Comparison of ENCODE assay signal across 19 cellular contexts in the genomic region with DNA sequence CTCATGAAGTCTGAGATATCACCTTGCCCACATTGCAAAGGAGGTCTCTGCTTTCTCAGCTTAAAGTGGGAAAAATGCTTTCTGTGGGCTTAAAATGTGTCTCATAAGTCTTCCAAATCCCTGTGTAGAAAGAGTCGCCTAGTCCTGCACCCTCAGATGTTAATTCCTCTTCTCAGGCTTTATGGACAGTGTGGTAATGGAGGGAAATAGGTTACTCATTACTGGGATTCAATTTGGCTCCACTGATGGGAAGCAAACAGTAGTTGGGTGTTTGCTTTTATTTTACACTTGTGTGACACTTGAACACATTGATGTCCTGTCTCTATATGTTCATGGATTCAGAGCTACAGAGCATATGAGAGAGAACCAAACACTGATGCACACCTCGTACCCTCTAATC.
"Had no signal": no experiment of that assay in that cellular context is flagged by ENCODE, and none has a peak within 500 bp of the region (broad histone marks: within the 10 kb centered on the region; RNA-seq: fewer than 3 reads in every experiment).

No MANE protein-coding gene starts in this region.

- H3K36me3 Mint-ChIP-seq: activated naive CD4-positive, alpha-beta T cell treated with anti-CD3 and anti-CD28 coated beads, Interleukin-2, amount 50 U/mL, for 24 hours; natural killer cell; stimulated activated memory B cell treated with anti-CD40 and anti-IgM and Interleukin-4, amounts not matched to agents 10 μg/mL and 1 μg/mL and 100 μg/mL, for 72 hours had no signal

- H3K4me3 Mint-ChIP-seq: activated naive CD4-positive, alpha-beta T cell treated with anti-CD3 and anti-CD28 coated beads, Interleukin-2, amount 50 U/mL, for 24 hours; effector memory CD8-positive, alpha-beta T cell; stimulated activated memory B cell treated with anti-CD40 and anti-IgM and Interleukin-4, amounts not matched to agents 10 μg/mL and 1 μg/mL and 100 μg/mL, for 72 hours; T-helper 1 cell treated with Interleukin-12 subunit alpha and Interleukin-12 subunit beta and Interleukin-4 antibody, amounts not matched to agents 30 μg/mL and 1 μg/mL, for 36 hours had no signal

- H3K9me3 Mint-ChIP-seq: activated naive CD4-positive, alpha-beta T cell treated with anti-CD3 and anti-CD28 coated beads, Interleukin-2, amount 50 U/mL, for 24 hours; effector memory CD8-positive, alpha-beta T cell; stimulated activated memory B cell treated with anti-CD40 and anti-IgM and Interleukin-4, amounts not matched to agents 10 μg/mL and 1 μg/mL and 100 μg/mL, for 72 hours had no signal

- FAIRE-seq: kidney had no signal

- ATAC-seq: effector memory CD8-positive, alpha-beta T cell; natural killer cell; stimulated activated memory B cell treated with anti-CD40 and anti-IgM and Interleukin-4, amounts not matched to agents 10 μg/mL and 1 μg/mL and 100 μg/mL, for 72 hours; upper lobe of right lung had no signal

- H3K4me2 ChIP-seq: hepatocyte had no signal

- H3K27me3 Mint-ChIP-seq: stimulated activated memory B cell treated with anti-CD40 and anti-IgM and Interleukin-4, amounts not matched to agents 10 μg/mL and 1 μg/mL and 100 μg/mL, for 72 hours had no signal

- H3K4me1 Mint-ChIP-seq: activated naive CD4-positive, alpha-beta T cell treated with anti-CD3 and anti-CD28 coated beads, Interleukin-2, amount 50 U/mL, for 24 hours; natural killer cell; stimulated activated memory B cell treated with anti-CD40 and anti-IgM and Interleukin-4, amounts not matched to agents 10 μg/mL and 1 μg/mL and 100 μg/mL, for 72 hours had no signal

- H2AFZ ChIP-seq: hepatocyte, parathyroid adenoma had no signal

- H3K27ac Mint-ChIP-seq: activated naive CD4-positive, alpha-beta T cell treated with anti-CD3 and anti-CD28 coated beads, Interleukin-2, amount 50 U/mL, for 24 hours; effector memory CD8-positive, alpha-beta T cell; natural killer cell; stimulated activated memory B cell treated with anti-CD40 and anti-IgM and Interleukin-4, amounts not matched to agents 10 μg/mL and 1 μg/mL and 100 μg/mL, for 72 hours; T-helper 1 cell treated with Interleukin-12 subunit alpha and Interleukin-12 subunit beta and Interleukin-4 antibody, amounts not matched to agents 30 μg/mL and 1 μg/mL, for 36 hours had no signal

- H3K4me3 ChIP-seq: adrenal gland, cardiac muscle cell, esophagus squamous epithelium, hepatocyte, sigmoid colon, thoracic aorta, upper lobe of right lung had no signal

- H3K9me3 ChIP-seq: adrenal gland, esophagus squamous epithelium, neutrophil, sigmoid colon, thoracic aorta, upper lobe of right lung had no signal

- H3K9ac ChIP-seq: parathyroid adenoma had no signal

- H3K36me3 ChIP-seq: adrenal gland, cardiac muscle cell, esophagus squamous epithelium, neutrophil, sigmoid colon, thoracic aorta, upper lobe of right lung had no signal

- DNase-seq: activated CD4-positive, alpha-beta T cell treated with anti-CD3 and anti-CD28 coated beads, Interleukin-2, amount 50 U/mL, for 4 hours; activated gamma-delta T cell; adrenal gland; effector memory CD8-positive, alpha-beta T cell; esophagus squamous epithelium; kidney; mesenchymal stem cell; natural killer cell; sigmoid colon; stimulated activated CD4-positive, alpha-beta T cell treated with anti-CD3 and anti-CD28 coated beads, Interleukin-4, amount 100 ng/mL, for 4 hours; upper lobe of right lung had no signal

- H3K27me3 ChIP-seq: adrenal gland, cardiac muscle cell, hepatocyte, sigmoid colon, upper lobe of right lung had no signal
